8 cellular contexts compared by ENCODE assay signal in the genomic region with DNA sequence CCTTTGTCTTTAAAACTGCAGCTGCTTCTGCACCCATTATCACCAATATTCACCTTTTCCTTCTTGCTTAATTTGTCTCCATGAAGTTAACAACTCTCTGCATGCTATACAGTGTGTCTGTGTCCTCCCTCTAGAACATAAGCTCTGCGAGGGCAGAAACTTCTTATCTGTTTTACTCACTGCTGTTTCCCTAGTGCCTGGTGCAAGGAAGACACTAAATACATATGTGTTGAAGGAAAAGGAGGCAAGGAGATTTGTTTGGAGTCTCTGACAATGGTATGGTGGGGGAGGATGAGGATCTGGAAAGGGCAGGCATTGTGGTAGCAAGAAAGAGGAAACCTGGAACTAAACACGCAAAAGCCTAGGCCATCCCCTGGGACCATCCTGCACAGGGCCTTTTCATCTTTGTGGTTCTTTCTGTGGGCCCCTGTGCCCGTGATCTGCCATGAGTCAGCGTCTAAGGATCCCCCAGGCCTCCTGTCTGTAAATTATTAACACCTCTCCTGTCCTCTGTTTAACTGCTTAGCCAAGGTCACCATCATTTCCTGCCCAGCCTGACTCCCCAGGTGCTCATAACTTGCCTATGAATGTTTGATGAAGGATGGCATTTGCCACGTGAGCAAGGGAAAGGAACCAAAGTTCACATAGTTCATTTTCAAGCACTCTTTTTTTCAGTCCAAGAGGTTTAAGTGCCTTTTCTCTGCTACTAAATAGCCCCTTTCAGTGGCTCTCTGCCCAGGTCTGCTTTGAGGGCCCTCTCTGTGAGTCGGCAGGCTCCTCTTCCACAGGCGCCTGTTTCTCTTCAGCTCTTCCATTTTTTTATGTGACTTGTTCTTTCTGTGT.
DNase-seq lines count a peak whose midpoint lies in the region; ATAC-seq, FAIRE-seq and TF ChIP-seq lines count a peak whose summit lies in the region.

No MANE protein-coding gene starts in this region.

- no peak overlapping the region for H4K91ac ChIP-seq in H1 (replicated peaks; ENCODE audit: insufficient read length, low read length)

- H3K36me3 ChIP-seq in H1 (ENCODE audit: control insufficient read depth in 2 of 4, insufficient read depth in 4 of 4, low read length in 3 of 4) = no peaks in the 10 kb centered on the region

- no peak overlapping the region for H2BK20ac ChIP-seq in H1 (ENCODE audit: low read length)

- no peak overlapping the region for H4K5ac ChIP-seq in H1 (ENCODE audit: insufficient read length, low read depth, low read length)

- POLR2A ChIA-PET in H1 (lab: Charles Lee; ENCODE audit: partially characterized antibody) = no interaction called here

- no peak overlapping the region for H3K56ac ChIP-seq in H1 (replicated peaks; ENCODE audit: insufficient read length, low read depth, low read length)

- H3K9ac ChIP-seq in H1 (replicated peaks in 1 of 4; ENCODE audit: extremely low read depth in 1 of 4, low read depth in 3 of 4, low read length in 3 of 4) = no peak overlapping the region

- H3K79me1 ChIP-seq in H1 (ENCODE audit: low read depth, low read length) = no peaks in the 10 kb centered on the region

- no peak for TF ChIP-seq POLR2A in H1 (IDR thresholded peaks at IDR 0.05; ENCODE audit: control extremely low read depth in 1 of 2, low read depth in 2 of 2, low read length in 2 of 2)
- TF ChIP-seq POLR2A in lower leg skin (IDR thresholded peaks at IDR 0.05) = no peak

- no peaks in the 10 kb centered on the region for H3K27me3 ChIP-seq in H1 (replicated peaks in 1 of 4; ENCODE audit: control insufficient read depth in 3 of 4, extremely low read depth in 1 of 4, insufficient read depth in 3 of 4, low read length in 3 of 4)

- H3K23me2 ChIP-seq in H1 (ENCODE audit: low read depth, low read length) = no peaks in the 10 kb centered on the region

- H2BK5ac ChIP-seq in H1 (ENCODE audit: low read depth, low read length) = no peak overlapping the region

- peak; percentile 84 for DNase-seq in COLO668 (lab: John Stamatoyannopoulos, UW; ENCODE audit: unreplicated experiment)
- DNase-seq in HuH-7.5 (ENCODE audit: low spot score) = peak; percentile 46
- DNase-seq in H1 (ENCODE audit: low read depth in 1 of 2, low spot score in 2 of 2) = no peak
- no peak for DNase-seq in lower leg skin (ENCODE audit: low spot score in 2 of 2)
- no peak for DNase-seq in KG1 (lab: John Stamatoyannopoulos, UW)
- no peak for DNase-seq in activated CD4-positive, alpha-beta T cell treated with anti-CD3 and anti-CD28 coated beads, Interleukin-2, amount 50 U/mL, for 1 hour

- H2BK15ac ChIP-seq in H1 (ENCODE audit: low read length) = no peak overlapping the region

- H2AK5ac ChIP-seq in H1 (ENCODE audit: low read depth, low read length) = no peak overlapping the region

- no peak for TF ChIP-seq RAD21 in H1 (IDR thresholded peaks at IDR 0.05 in 1 of 2, conservative IDR thresholded peaks at IDR 0.05 in 1 of 2; ENCODE audit: low read depth in 2 of 2, low read length in 2 of 2)

- CTCF ChIA-PET in H1 (lab: Charles Lee; ENCODE audit: partially characterized antibody) = interaction anchor here (1.7 kb wide), 1 partner anchor 12 kb away, joined by 5 read pairs; no protein-coding TSS in a partner anchor

- H4K8ac ChIP-seq in H1 (ENCODE audit: extremely low read depth, insufficient read depth, low read length) = no peak overlapping the region

- 79% methylated on average over 7 of the region's 7 CpGs; no CpG with 5 or more reads in 1 of the 2 experiments for WGBS in H1 (ENCODE audit: extremely low coverage in 1 of 2, insufficient coverage in 1 of 2, insufficient read length in 1 of 2, insufficient replicate concordance in 2 of 2, low coverage in 1 of 2, low lambda C conversion rate in 2 of 2, missing lambda C conversion rate in 1 of 2), 2 experiments
- 64 to 70% methylated on average over 7 of the region's 7 CpGs for WGBS in lower leg skin, 2 donors

- H2BK120ac ChIP-seq in H1 (replicated peaks; ENCODE audit: low read depth, low read length) = no peak overlapping the region

- H3K18ac ChIP-seq in H1 (ENCODE audit: extremely low read depth, low read length) = no peak overlapping the region

- no peaks in the 10 kb centered on the region for H3K9me3 ChIP-seq in H1 (ENCODE audit: insufficient read depth in 2 of 2, low read depth in 1 of 2, low read length in 1 of 2)

- no peak overlapping the region for H3K4ac ChIP-seq in H1 (replicated peaks; ENCODE audit: insufficient read length, low read depth, low read length)

- intact Hi-C loops in lower leg skin (cut with DNase I; ENCODE audit: low total_unique reads) = loop anchor here (10.0 kb wide), 1 partner anchor 125 kb away; no protein-coding TSS in a partner anchor

- H3K4me2 ChIP-seq in H1 (ENCODE audit: insufficient read depth in 1 of 2, low read depth in 2 of 2, low read length in 2 of 2) = no peak overlapping the region

- H3K23ac ChIP-seq in H1 (ENCODE audit: insufficient read length) = no peak overlapping the region

- no peak overlapping the region for H3K4me3 ChIP-seq in H1 (ENCODE audit: extremely low read depth in 1 of 4, insufficient read depth in 2 of 4, low read depth in 3 of 4, low read length in 4 of 4)
- no peak overlapping the region for H3K4me3 ChIP-seq in lower leg skin (ENCODE audit: low read depth, poor library complexity, severe bottlenecking)

- no peak for TF ChIP-seq CTCF in H1 (IDR thresholded peaks at IDR 0.05; ENCODE audit: control extremely low read depth in 1 of 3, insufficient read depth in 1 of 3, low read depth in 1 of 3, low read length in 3 of 3)
- TF ChIP-seq CTCF in lower leg skin (IDR thresholded peaks at IDR 0.05) = peak in 1 of 3 donors; percentile 6

- H2BK12ac ChIP-seq in H1 (ENCODE audit: low read depth, low read length) = no peak overlapping the region

- H4K20me1 ChIP-seq in H1 (replicated peaks in 1 of 2; ENCODE audit: control insufficient read depth in 1 of 2, insufficient read depth in 2 of 2, low read length in 2 of 2) = no peaks in the 10 kb centered on the region

- peaks cover 0 to 4% (median 1%) of the 10 kb centered on the region in 4 experiments; a peak in 3 of 7 replicates for H3K4me1 ChIP-seq in H1 (replicated peaks in 1 of 4; ENCODE audit: control insufficient read depth in 3 of 4, insufficient read depth in 4 of 4, low read length in 3 of 4)

- H3K27ac ChIP-seq in H1 (ENCODE audit: low read depth, low read length) = no peak overlapping the region

- peak overlapping the region; percentile 13; the same call in 1 of the 2 replicates for H2AFZ ChIP-seq in H1 (ENCODE audit: low read length)

- ATAC-seq in GM21423 (IDR thresholded peaks at IDR 0.05; ENCODE audit: unreplicated experiment) (peak; percentile 92), GM19035 (IDR thresholded peaks at IDR 0.05; ENCODE audit: unreplicated experiment) (no peak)

- FAIRE-seq in H1 (lab: Jason Lieb, UNC) = no peak

- no peak overlapping the region for H3K14ac ChIP-seq in H1 (ENCODE audit: insufficient read length)

- TF ChIP-seq EP300 in H1 (IDR thresholded peaks at IDR 0.05; ENCODE audit: borderline replicate concordance in 1 of 2, low read depth in 2 of 2, low read length in 2 of 2) = no peak

- no peaks in the 10 kb centered on the region for H3K79me2 ChIP-seq in H1 (ENCODE audit: control insufficient read depth in 1 of 2, insufficient read depth in 2 of 2, low read length in 2 of 2)

TF ChIP-seq in H1, 55 proteins besides CTCF, POLR2A, EP300 and RAD21:
- TF ChIP-seq KDM1A (IDR thresholded peaks at IDR 0.05; ENCODE audit: borderline replicate concordance, low read length) (no peak), NANOG (IDR thresholded peaks at IDR 0.05; ENCODE audit: insufficient read depth, low read depth, low read length, poor library complexity, severe bottlenecking) (no peak), SUZ12 (IDR thresholded peaks at IDR 0.05; ENCODE audit: low read length) (no peak), PHF8 (conservative IDR thresholded peaks at IDR 0.05; ENCODE audit: low read depth, low read length) (no peak), HDAC2 (IDR thresholded peaks at IDR 0.05; ENCODE audit: borderline replicate concordance in 1 of 2, low read depth in 2 of 2, low read length in 2 of 2) (no peak), SP4 (IDR thresholded peaks at IDR 0.05; ENCODE audit: low read length) (no peak), TAF1 (IDR thresholded peaks at IDR 0.05; ENCODE audit: low read depth, low read length) (no peak), SIX5 (IDR thresholded peaks at IDR 0.05; ENCODE audit: low read depth, low read length) (no peak), RNF2 (IDR thresholded peaks at IDR 0.05; ENCODE audit: borderline replicate concordance, low read depth, low read length, missing control alignments, poor library complexity, severe bottlenecking) (no peak), ATF2 (IDR thresholded peaks at IDR 0.05; ENCODE audit: low read length) (no peak), FOSL1 (IDR thresholded peaks at IDR 0.05; ENCODE audit: insufficient read depth, low read depth, low read length) (no peak)
TF ChIP-seq in H1: peak in this region for 0.

Comparison
In these comparisons a context has a peak if more than half of its experiments do, and no peak if none do; other contexts are left out.
1. DNase-seq: peak in COLO668 (single experiment) and HuH-7.5 (single experiment); none in H1 (0 of 2), lower leg skin (0 of 2), KG1 (single experiment) and activated CD4-positive, alpha-beta T cell treated with anti-CD3 and anti-CD28 coated beads, Interleukin-2, amount 50 U/mL, for 1 hour (single experiment).